ENCODE assay signal across 1 cellular context in the genomic region with DNA sequence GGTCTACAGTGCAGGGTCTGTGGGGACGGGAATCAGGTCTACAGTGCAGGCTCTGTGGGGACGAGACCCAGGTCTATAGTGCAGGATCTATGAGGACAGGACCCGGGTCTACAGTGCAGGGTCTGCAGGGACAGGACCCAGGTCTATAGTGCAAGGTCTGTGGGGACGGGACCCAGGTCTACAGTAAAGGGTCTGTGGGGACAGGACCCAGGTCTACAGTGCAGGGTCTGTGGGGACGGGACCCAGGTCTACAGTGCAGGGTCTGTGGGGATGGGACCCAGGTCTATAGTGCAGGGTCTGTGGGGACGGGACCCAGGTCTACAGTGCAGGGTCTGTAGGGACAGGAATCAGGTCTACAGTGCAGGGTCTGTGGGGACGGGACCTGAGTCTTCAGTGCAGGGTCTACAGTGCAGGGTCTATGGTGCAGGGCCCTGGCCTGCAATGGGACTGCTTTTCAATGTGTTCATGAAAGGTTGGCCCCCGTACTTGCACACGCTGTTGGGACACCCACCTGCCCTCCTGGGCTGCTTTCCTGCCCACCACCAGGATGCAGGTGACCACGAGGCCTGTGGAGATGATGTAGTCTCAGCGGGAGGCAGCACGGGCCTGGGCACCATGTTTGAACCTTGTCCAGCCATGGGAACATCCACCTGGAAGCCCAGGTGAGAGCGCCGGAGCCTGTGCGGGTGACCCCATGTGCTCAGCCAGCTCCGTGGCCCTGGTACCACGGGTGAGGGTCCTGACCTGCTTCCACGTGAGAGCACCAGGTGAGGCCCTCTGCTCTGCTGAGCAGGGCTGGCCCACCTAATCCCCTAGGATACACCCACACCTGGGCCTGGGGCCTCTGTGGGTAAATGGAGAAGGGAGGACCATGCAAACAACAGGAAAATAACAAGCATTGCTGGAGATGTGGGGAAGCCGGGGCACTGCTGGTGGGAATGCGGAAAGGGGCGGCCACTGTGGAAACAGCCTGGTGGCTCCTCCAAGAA.
TF ChIP-seq lines count a peak whose summit lies in the region.

No MANE protein-coding gene starts in this region.

TF ChIP-seq in WTC11, 78 proteins besides CTCF, POLR2A, EP300 and RAD21:
- no peak for TF ChIP-seq JAZF1 (CRISPR knock-in tag; IDR thresholded peaks at IDR 0.05)
- TF ChIP-seq, protein P1, sequence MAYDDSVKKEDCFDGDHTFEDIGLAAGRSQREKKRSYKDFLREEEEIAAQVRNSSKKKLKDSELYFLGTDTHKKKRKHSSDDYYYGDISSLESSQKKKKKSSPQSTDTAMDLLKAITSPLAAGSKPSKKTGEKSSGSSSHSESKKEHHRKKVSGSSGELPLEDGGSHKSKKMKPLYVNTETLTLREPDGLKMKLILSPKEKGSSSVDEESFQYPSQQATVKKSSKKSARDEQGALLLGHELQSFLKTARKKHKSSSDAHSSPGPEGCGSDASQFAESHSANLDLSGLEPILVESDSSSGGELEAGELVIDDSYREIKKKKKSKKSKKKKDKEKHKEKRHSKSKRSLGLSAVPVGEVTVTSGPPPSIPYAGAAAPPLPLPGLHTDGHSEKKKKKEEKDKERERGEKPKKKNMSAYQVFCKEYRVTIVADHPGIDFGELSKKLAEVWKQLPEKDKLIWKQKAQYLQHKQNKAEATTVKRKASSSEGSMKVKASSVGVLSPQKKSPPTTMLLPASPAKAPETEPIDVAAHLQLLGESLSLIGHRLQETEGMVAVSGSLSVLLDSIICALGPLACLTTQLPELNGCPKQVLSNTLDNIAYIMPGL (CRISPR knock-in tag; IDR thresholded peaks at IDR 0.05): no peak
- TF ChIP-seq, protein P2, sequence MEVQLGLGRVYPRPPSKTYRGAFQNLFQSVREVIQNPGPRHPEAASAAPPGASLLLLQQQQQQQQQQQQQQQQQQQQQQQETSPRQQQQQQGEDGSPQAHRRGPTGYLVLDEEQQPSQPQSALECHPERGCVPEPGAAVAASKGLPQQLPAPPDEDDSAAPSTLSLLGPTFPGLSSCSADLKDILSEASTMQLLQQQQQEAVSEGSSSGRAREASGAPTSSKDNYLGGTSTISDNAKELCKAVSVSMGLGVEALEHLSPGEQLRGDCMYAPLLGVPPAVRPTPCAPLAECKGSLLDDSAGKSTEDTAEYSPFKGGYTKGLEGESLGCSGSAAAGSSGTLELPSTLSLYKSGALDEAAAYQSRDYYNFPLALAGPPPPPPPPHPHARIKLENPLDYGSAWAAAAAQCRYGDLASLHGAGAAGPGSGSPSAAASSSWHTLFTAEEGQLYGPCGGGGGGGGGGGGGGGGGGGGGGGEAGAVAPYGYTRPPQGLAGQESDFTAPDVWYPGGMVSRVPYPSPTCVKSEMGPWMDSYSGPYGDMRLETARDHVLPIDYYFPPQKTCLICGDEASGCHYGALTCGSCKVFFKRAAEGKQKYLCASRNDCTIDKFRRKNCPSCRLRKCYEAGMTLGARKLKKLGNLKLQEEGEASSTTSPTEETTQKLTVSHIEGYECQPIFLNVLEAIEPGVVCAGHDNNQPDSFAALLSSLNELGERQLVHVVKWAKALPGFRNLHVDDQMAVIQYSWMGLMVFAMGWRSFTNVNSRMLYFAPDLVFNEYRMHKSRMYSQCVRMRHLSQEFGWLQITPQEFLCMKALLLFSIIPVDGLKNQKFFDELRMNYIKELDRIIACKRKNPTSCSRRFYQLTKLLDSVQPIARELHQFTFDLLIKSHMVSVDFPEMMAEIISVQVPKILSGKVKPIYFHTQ (CRISPR knock-in tag; IDR thresholded peaks at IDR 0.05): no peak
- no peak for TF ChIP-seq GTF2I (CRISPR knock-in tag; conservative IDR thresholded peaks at IDR 0.05)
- no peak for TF ChIP-seq FOXK1 (CRISPR knock-in tag; IDR thresholded peaks at IDR 0.05)
- TF ChIP-seq, protein P3, sequence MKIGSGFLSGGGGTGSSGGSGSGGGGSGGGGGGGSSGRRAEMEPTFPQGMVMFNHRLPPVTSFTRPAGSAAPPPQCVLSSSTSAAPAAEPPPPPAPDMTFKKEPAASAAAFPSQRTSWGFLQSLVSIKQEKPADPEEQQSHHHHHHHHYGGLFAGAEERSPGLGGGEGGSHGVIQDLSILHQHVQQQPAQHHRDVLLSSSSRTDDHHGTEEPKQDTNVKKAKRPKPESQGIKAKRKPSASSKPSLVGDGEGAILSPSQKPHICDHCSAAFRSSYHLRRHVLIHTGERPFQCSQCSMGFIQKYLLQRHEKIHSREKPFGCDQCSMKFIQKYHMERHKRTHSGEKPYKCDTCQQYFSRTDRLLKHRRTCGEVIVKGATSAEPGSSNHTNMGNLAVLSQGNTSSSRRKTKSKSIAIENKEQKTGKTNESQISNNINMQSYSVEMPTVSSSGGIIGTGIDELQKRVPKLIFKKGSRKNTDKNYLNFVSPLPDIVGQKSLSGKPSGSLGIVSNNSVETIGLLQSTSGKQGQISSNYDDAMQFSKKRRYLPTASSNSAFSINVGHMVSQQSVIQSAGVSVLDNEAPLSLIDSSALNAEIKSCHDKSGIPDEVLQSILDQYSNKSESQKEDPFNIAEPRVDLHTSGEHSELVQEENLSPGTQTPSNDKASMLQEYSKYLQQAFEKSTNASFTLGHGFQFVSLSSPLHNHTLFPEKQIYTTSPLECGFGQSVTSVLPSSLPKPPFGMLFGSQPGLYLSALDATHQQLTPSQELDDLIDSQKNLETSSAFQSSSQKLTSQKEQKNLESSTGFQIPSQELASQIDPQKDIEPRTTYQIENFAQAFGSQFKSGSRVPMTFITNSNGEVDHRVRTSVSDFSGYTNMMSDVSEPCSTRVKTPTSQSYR (CRISPR knock-in tag; IDR thresholded peaks at IDR 0.05): no peak
- TF ChIP-seq NR3C1 (CRISPR knock-in tag; conservative IDR thresholded peaks at IDR 0.05; ENCODE audit: low read depth): no peak
- no peak for TF ChIP-seq SMAD3 (CRISPR knock-in tag; IDR thresholded peaks at IDR 0.05; ENCODE audit: borderline replicate concordance)
- TF ChIP-seq ZNF423 (CRISPR knock-in tag; IDR thresholded peaks at IDR 0.05): no peak
- no peak for TF ChIP-seq SP1 (CRISPR knock-in tag; conservative IDR thresholded peaks at IDR 0.05)
